7 cellular contexts compared by ENCODE assay signal in the genomic region with DNA sequence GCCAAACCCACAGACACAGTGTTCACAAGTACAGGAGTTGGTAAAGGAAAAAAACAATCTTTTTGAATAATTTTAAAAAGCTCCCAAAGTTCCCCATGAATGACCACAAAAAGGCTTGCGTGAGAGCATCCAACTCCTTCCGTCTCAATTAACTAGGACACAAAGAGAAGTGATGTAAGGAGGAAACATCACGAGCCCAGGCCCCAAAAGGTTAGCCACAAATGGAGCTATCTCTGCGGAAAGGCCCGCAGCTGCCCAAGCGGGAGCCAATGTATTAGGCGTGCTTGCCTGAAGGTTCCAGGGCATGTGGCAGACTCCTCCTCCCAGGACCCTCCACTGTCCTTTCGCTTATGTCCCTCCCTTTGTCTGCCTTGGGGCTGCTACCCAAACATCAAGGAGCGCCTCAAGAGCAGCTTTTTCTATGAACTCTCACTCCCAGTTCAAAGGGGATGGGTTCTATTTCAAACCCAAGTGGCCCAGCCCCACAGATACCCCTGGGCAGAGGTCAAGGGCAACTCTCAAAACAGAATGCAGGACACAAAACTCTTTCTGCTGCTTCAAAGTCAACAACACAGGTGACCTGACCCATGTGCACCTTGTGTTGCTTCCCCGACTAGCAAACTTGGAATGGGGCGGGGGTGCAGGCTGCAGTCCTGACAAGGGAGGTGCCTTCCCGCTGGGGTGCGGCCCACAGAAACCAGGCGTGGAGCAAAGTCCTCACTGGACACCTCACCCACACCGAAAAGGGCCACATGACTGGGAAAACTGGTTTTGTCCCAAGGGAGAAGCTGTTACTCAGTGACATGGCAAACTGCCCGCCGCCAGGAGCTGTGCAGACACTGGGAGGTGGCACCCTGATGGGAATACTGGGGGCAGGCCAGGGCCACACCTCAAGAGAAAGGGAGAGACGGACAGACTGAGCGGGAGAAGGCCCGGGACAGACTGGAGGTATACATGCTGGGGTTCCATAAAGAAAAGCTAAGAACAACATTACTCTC. TPM values are rescaled to one million over a fixed set of nuclear protein-coding genes. Genes with fewer than 3 reads are reported as not detected.
DNase-seq lines count a peak whose midpoint lies in the region; ATAC-seq, FAIRE-seq and TF ChIP-seq lines count a peak whose summit lies in the region.

No MANE protein-coding gene starts in this region.

- H3K27me3 Mint-ChIP-seq in activated naive CD8-positive, alpha-beta T cell treated with anti-CD3 and anti-CD28 coated beads, Interleukin-2, amount 10 ng/mL, durations not matched to agents 7 days and 5 days, result no peaks in the 10 kb centered on the region

- no peak for TF ChIP-seq POLR2A in testis (IDR thresholded peaks at IDR 0.05)

- dilution Hi-C loops in keratinocyte (cut with MboI; ENCODE audit: extremely low pct_ligation_motif_present, low sequenced_read_pairs), result no loop called here

- H3K9ac ChIP-seq in keratinocyte (ENCODE audit: control insufficient read depth, extremely low read depth, insufficient read depth, low read length), result peak overlapping the region; percentile 44

- peak; percentile 31 for DNase-seq in M059J (ENCODE audit: low read depth)
- DNase-seq in activated naive CD8-positive, alpha-beta T cell treated with anti-CD3 and anti-CD28 coated beads, Interleukin-2, amount 10 ng/mL, durations not matched to agents 7 days and 5 days, result no peak
- DNase-seq in keratinocyte (ENCODE audit: low read depth, low spot score), result no peak
- DNase-seq in testis, result peak; percentile 53
- DNase-seq in NK-92 treated with Interleukin-12 subunit alpha and Interleukin-12 subunit beta, amount 100 ng/mL, for 24 hours (lab: John Stamatoyannopoulos, UW), result no peak

- TF ChIP-seq CTCF in keratinocyte (optimal IDR thresholded peaks at IDR 0.05 in 1 of 3, IDR thresholded peaks at IDR 0.05 in 1 of 3, conservative IDR thresholded peaks at IDR 0.05 in 1 of 3; ENCODE audit: extremely low read depth in 1 of 3, insufficient read depth in 2 of 3, low read length in 3 of 3) (no peak), testis (IDR thresholded peaks at IDR 0.05) (no peak)

- FAIRE-seq in keratinocyte (lab: Jason Lieb, UNC), result peak; percentile 29

- no peak overlapping the region for H2AFZ ChIP-seq in keratinocyte (ENCODE audit: control insufficient read depth, low read length)

- H3K4me3 Mint-ChIP-seq in activated naive CD8-positive, alpha-beta T cell treated with anti-CD3 and anti-CD28 coated beads, Interleukin-2, amount 10 ng/mL, durations not matched to agents 7 days and 5 days, result peak overlapping the region; percentile 89

- no peak for ATAC-seq in activated naive CD8-positive, alpha-beta T cell treated with anti-CD3 and anti-CD28 coated beads, Interleukin-2, amount 10 ng/mL, durations not matched to agents 7 days and 5 days (ENCODE audit: low read depth)
- ATAC-seq in HG03139 (IDR thresholded peaks at IDR 0.05; ENCODE audit: unreplicated experiment), result no peak
- no peak for ATAC-seq in HG02981 (IDR thresholded peaks at IDR 0.05; ENCODE audit: unreplicated experiment)

- no peaks in the 10 kb centered on the region for H3K9me3 Mint-ChIP-seq in activated naive CD8-positive, alpha-beta T cell treated with anti-CD3 and anti-CD28 coated beads, Interleukin-2, amount 10 ng/mL, durations not matched to agents 7 days and 5 days

- H3K9me3 ChIP-seq in keratinocyte (ENCODE audit: control insufficient read depth, low read depth, low read length) (no peaks in the 10 kb centered on the region), testis (no peaks in the 10 kb centered on the region)

- H3K4me3 ChIP-seq in keratinocyte (ENCODE audit: control insufficient read depth in 2 of 3, extremely low read depth in 1 of 3, insufficient read depth in 2 of 3, low read depth in 1 of 3, low read length in 3 of 3) (peak overlapping the region in 1 of 3 experiments; percentile 14), testis (no peak overlapping the region)

- H3K79me2 ChIP-seq in keratinocyte (ENCODE audit: control insufficient read depth, insufficient read depth, low read length), result peaks cover 71% of the 10 kb centered on the region

- intact Hi-C loops in testis (cut with DNase I; ENCODE audit: low total_unique reads), result no loop called here

- peak overlapping the region; percentile 64 for H3K4me2 ChIP-seq in keratinocyte (ENCODE audit: control insufficient read depth, extremely low read depth, insufficient read depth, low read depth, low read length)

- peak overlapping the region; percentile 89 for H3K27ac Mint-ChIP-seq in activated naive CD8-positive, alpha-beta T cell treated with anti-CD3 and anti-CD28 coated beads, Interleukin-2, amount 10 ng/mL, durations not matched to agents 7 days and 5 days

- H3K9me1 ChIP-seq in keratinocyte (ENCODE audit: control insufficient read depth, extremely low read depth, insufficient read depth, low read length), result peaks cover 4% of the 10 kb centered on the region

- peaks cover 34% of the 10 kb centered on the region for H3K36me3 Mint-ChIP-seq in activated naive CD8-positive, alpha-beta T cell treated with anti-CD3 and anti-CD28 coated beads, Interleukin-2, amount 10 ng/mL, durations not matched to agents 7 days and 5 days

- POLR2A ChIA-PET in activated naive CD8-positive, alpha-beta T cell treated with anti-CD3 and anti-CD28 coated beads, Interleukin-2, amount 10 ng/mL, durations not matched to agents 7 days and 5 days (lab: Charles Lee), result interaction anchor here (0.6 to 7.2 kb wide), 8 partner anchors 10 to 308 kb away, joined by 3 to 192 read pairs (median 5); a partner anchor contains a TSS

- WGBS in testis, 2 donors, result 72 to 81% methylated on average over 13 to 20 of the region's 20 CpGs

- peaks cover 15% of the 10 kb centered on the region for H3K4me1 ChIP-seq in keratinocyte (ENCODE audit: control insufficient read depth, extremely low read depth, insufficient read depth, low read length)
- peaks cover 35% of the 10 kb centered on the region for H3K4me1 ChIP-seq in testis

- H3K36me3 ChIP-seq in keratinocyte (ENCODE audit: control insufficient read depth in 2 of 2, extremely low read depth in 1 of 2, insufficient read depth in 2 of 2, low read length in 2 of 2), result peaks cover 11 to 36% of the 10 kb centered on the region in 2 experiments
- H3K36me3 ChIP-seq in testis (ENCODE audit: low read depth, missing control alignments), result no peaks in the 10 kb centered on the region

- H3K4me1 Mint-ChIP-seq in activated naive CD8-positive, alpha-beta T cell treated with anti-CD3 and anti-CD28 coated beads, Interleukin-2, amount 10 ng/mL, durations not matched to agents 7 days and 5 days, result peaks cover 58% of the 10 kb centered on the region

- no peaks in the 10 kb centered on the region for H4K20me1 ChIP-seq in keratinocyte (ENCODE audit: control insufficient read depth, extremely low read depth, insufficient read depth, low read length)

- H3K27ac ChIP-seq in keratinocyte (ENCODE audit: control insufficient read depth, insufficient read depth, low read length) (peak overlapping the region; percentile 68), testis (peak overlapping the region; percentile 43 to 61)

- H3K27me3 ChIP-seq in keratinocyte (ENCODE audit: control insufficient read depth, extremely low read depth, insufficient read depth, low read length) (no peaks in the 10 kb centered on the region), testis (no peaks in the 10 kb centered on the region)

RNA-seq across cellular contexts. Expression of a gene that starts 17.6 kb away (rescaled TPM):
- 4.5 and 11.2 TPM in 2 replicates for total RNA-seq in M059J (2014; rRNA removed; shearing (Covaris generic))
- 10 to 100 TPM; 84.3 to 86.0 TPM for total RNA-seq in activated naive CD8-positive, alpha-beta T cell treated with anti-CD3 and anti-CD28 coated beads, Interleukin-2, amount 10 ng/mL, durations not matched to agents 7 days and 5 days
- 2.9 to 12.6 TPM (median 5.6 TPM) in 3 replicates for polyA plus RNA-seq in keratinocyte
- polyA plus RNA-seq in keratinocyte (2011; ENCODE audit: low read depth), result 14.6 TPM
- 5.8 and 6.6 TPM in 2 replicates for polyA plus RNA-seq in keratinocyte (2011; cell fraction: cytosol; rRNA removed)
- polyA plus RNA-seq in keratinocyte (2011; cell fraction: nucleus; rRNA removed), result 21.0 and 21.7 TPM in 2 replicates
- 11.7 and 33.6 TPM in 2 replicates for polyA plus RNA-seq in keratinocyte (2012; ENCODE audit: low replicate concordance)
- 4.5 to 37.4 TPM (median 8.4 TPM) in 3 replicates for polyA minus RNA-seq in keratinocyte
- 13.8 TPM for polyA minus RNA-seq in keratinocyte (2011; cell fraction: cytosol; rRNA and poly(A)+ RNA removed)
- polyA minus RNA-seq in keratinocyte (2011; cell fraction: nucleus; rRNA and poly(A)+ RNA removed), result 13.6 and 27.9 TPM in 2 replicates
- 10 to 100 TPM; 45.2 to 47.3 TPM for total RNA-seq in testis
- polyA plus RNA-seq in testis (ENCODE audit: insufficient read depth, low read depth, low replicate concordance), result 25.4 TPM

RNA-seq across cellular contexts. Expression of a gene that starts 34.6 kb away (rescaled TPM):
- total RNA-seq in M059J (2014; rRNA removed; shearing (Covaris generic)), result 238 and 270 TPM in 2 replicates
- 100 to 1,000 TPM; 108 to 114 TPM for total RNA-seq in activated naive CD8-positive, alpha-beta T cell treated with anti-CD3 and anti-CD28 coated beads, Interleukin-2, amount 10 ng/mL, durations not matched to agents 7 days and 5 days
- polyA plus RNA-seq in keratinocyte, result 58.7 to 107 TPM (median 102 TPM) in 3 replicates
- 22.6 TPM for polyA plus RNA-seq in keratinocyte (2011; ENCODE audit: low read depth)
- 78.1 and 80.2 TPM in 2 replicates for polyA plus RNA-seq in keratinocyte (2011; cell fraction: cytosol; rRNA removed)
- polyA plus RNA-seq in keratinocyte (2011; cell fraction: nucleus; rRNA removed), result 51.1 and 61.4 TPM in 2 replicates
- 47.7 and 86.4 TPM in 2 replicates for polyA plus RNA-seq in keratinocyte (2012; ENCODE audit: low replicate concordance)
- 41.4 to 55.0 TPM (median 42.4 TPM) in 3 replicates for polyA minus RNA-seq in keratinocyte
- 32.4 TPM for polyA minus RNA-seq in keratinocyte (2011; cell fraction: cytosol; rRNA and poly(A)+ RNA removed)
- polyA minus RNA-seq in keratinocyte (2011; cell fraction: nucleus; rRNA and poly(A)+ RNA removed), result 11.6 and 20.2 TPM in 2 replicates
- total RNA-seq in testis, result 100 to 1,000 TPM; 105 to 124 TPM
- polyA plus RNA-seq in testis (ENCODE audit: insufficient read depth, low read depth, low replicate concordance), result 185 TPM

RNA-seq across cellular contexts. Expression of a gene that starts 47.6 kb away (rescaled TPM):
- 57.2 and 64.7 TPM in 2 replicates for total RNA-seq in M059J (2014; rRNA removed; shearing (Covaris generic))
- total RNA-seq in activated naive CD8-positive, alpha-beta T cell treated with anti-CD3 and anti-CD28 coated beads, Interleukin-2, amount 10 ng/mL, durations not matched to agents 7 days and 5 days, result 10 to 100 TPM; 54.7 to 59.0 TPM
- polyA plus RNA-seq in keratinocyte (11.1 to 19.9 TPM (median 11.5 TPM) in 3 replicates), testis (ENCODE audit: insufficient read depth, low read depth, low replicate concordance) (7.1 TPM)
- 0.42 TPM for polyA plus RNA-seq in keratinocyte (2011; ENCODE audit: low read depth)
- 4.4 and 26.3 TPM in 2 replicates for polyA plus RNA-seq in keratinocyte (2011; cell fraction: cytosol; rRNA removed)
- polyA plus RNA-seq in keratinocyte (2011; cell fraction: nucleus; rRNA removed), result 5.1 and 8.9 TPM in 2 replicates
- 8.8 and 35.2 TPM in 2 replicates for polyA plus RNA-seq in keratinocyte (2012; ENCODE audit: low replicate concordance)
- 0.99 to 5.4 TPM (median 1.5 TPM) in 3 replicates for polyA minus RNA-seq in keratinocyte
- polyA minus RNA-seq in keratinocyte (2011; cell fraction: cytosol; rRNA and poly(A)+ RNA removed), result 51.8 TPM
- polyA minus RNA-seq in keratinocyte (2011; cell fraction: nucleus; rRNA and poly(A)+ RNA removed), result 5.1 and 8.3 TPM in 2 replicates
- total RNA-seq in testis, result 10 to 100 TPM; 28.1 to 28.7 TPM

Comparison
In these comparisons a context has a peak if more than half of its experiments do, and no peak if none do; other contexts are left out.
1. DNase-seq: peak in M059J (single experiment) and testis (single experiment); none in activated naive CD8-positive, alpha-beta T cell treated with anti-CD3 and anti-CD28 coated beads, Interleukin-2, amount 10 ng/mL, durations not matched to agents 7 days and 5 days (single experiment), keratinocyte (single experiment) and NK-92 treated with Interleukin-12 subunit alpha and Interleukin-12 subunit beta, amount 100 ng/mL, for 24 hours (single experiment).